In genomic region chr3:187022403-187023029, GRCh38 we compare ENCODE assay signal across 15 cellular contexts.
DNase-seq lines count a peak whose midpoint lies in the region; ATAC-seq, FAIRE-seq and TF ChIP-seq lines count a peak whose summit lies in the region.
"Had no signal": no experiment of that assay in that cellular context is flagged by ENCODE, and none has a peak within 500 bp of the region (broad histone marks: within the 10 kb centered on the region; RNA-seq: fewer than 3 reads in every experiment).

No MANE protein-coding gene starts in this region.

- TF ChIP-seq POLR2A in GM12878 (IDR thresholded peaks at IDR 0.05; ENCODE audit: low read depth, low read length), result no peak
- TF ChIP-seq POLR2A in spleen (IDR thresholded peaks at IDR 0.05), result no peak
- no peak for TF ChIP-seq POLR2A in stomach (IDR thresholded peaks at IDR 0.05)

- H2AFZ ChIP-seq in OCI-LY1 (ENCODE audit: low read length) (no peak overlapping the region), GM12878 (ENCODE audit: control insufficient read depth, low read depth, low read length) (no peak overlapping the region)

- RAD21 ChIA-PET in GM12878 (lab: Charles Lee; ENCODE audit: unreplicated experiment), result interaction anchor here (0.7 to 2.7 kb wide), 16 partner anchors 9 to 117 kb away, joined by 3 to 38 read pairs (median 5); partner anchors contain the start of gene RPL39L

- in situ Hi-C loops in GM12878 (cut with MboI), result no loop called here

- 0 out of 2 replicates have a peak, but pooled peaks cover 14% of the 10 kb centered on the region for H3F3A ChIP-seq in OCI-LY1 (ENCODE audit: insufficient read depth, low read length)

- H3K4me2 ChIP-seq in OCI-LY1 (ENCODE audit: low read length), result peak overlapping the region; percentile 91
- peak overlapping the region; percentile 92 for H3K4me2 ChIP-seq in GM12878 (ENCODE audit: control insufficient read depth, insufficient read depth)

- peaks cover 8% of the 10 kb centered on the region for H3K36me3 Mint-ChIP-seq in activated naive CD4-positive, alpha-beta T cell treated with anti-CD3 and anti-CD28 coated beads for 36 hours (ENCODE audit: low read depth)
- H3K36me3 Mint-ChIP-seq in activated naive CD4-positive, alpha-beta T cell treated with anti-CD3 and anti-CD28 coated beads, Interleukin-2, amount 50 U/mL, for 72 hours, result peaks cover 4 to 5% of the 10 kb centered on the region in 2 donors

- H3K27me3 ChIP-seq in OCI-LY1 (ENCODE audit: insufficient read depth, low read length), result no peaks in the 10 kb centered on the region
- H3K27me3 ChIP-seq in GM12878 (replicated peaks in 1 of 2; ENCODE audit: control insufficient read depth in 2 of 2, insufficient read depth in 2 of 2, low read length in 1 of 2), result no peaks in the 10 kb centered on the region
- H3K27me3 ChIP-seq in spleen (replicated peaks in 1 of 7), result no peaks in the 10 kb centered on the region
- H3K27me3 ChIP-seq in H7 (ENCODE audit: control insufficient read depth, insufficient read depth, low read length), result no peaks in the 10 kb centered on the region
- H3K27me3 ChIP-seq in stomach, result no peaks in the 10 kb centered on the region
- H3K27me3 ChIP-seq: MG63 had no signal

- H3K9me3 ChIP-seq in OCI-LY1 (ENCODE audit: low read length) (no peaks in the 10 kb centered on the region), GM12878 (replicated peaks; ENCODE audit: control insufficient read depth, insufficient read depth, low read length) (no peaks in the 10 kb centered on the region), spleen (peaks cover 0 to 3% (median 0%) of the 10 kb centered on the region in 8 donors), stomach (peaks cover 0 to 4% (median 0%) of the 10 kb centered on the region in 4 donors)
- H3K9me3 ChIP-seq: MG63 had no signal

- SMC1A ChIA-PET in GM12878 (lab: Charles Lee; ENCODE audit: uncharacterized antibody, unreplicated experiment), result interaction anchor here (1.0 to 4.1 kb wide), 15 partner anchors 9 to 90 kb away, joined by 3 to 56 read pairs (median 6); no protein-coding TSS in a partner anchor

- no TSS peak for BruUV-seq in GM12878 (replicated peaks; lab: Mats Ljungman, UMichigan)

- peaks cover 2% of the 10 kb centered on the region for H3K9me3 Mint-ChIP-seq in activated naive CD4-positive, alpha-beta T cell treated with anti-CD3 and anti-CD28 coated beads for 36 hours
- H3K9me3 Mint-ChIP-seq in activated naive CD4-positive, alpha-beta T cell treated with anti-CD3 and anti-CD28 coated beads, Interleukin-2, amount 50 U/mL, for 72 hours, result no peaks in the 10 kb centered on the region

- 2% methylated on average over 3 of the region's 3 CpGs for WGBS in GM12878 (ENCODE audit: insufficient coverage, insufficient replicate concordance, low lambda C conversion rate, missing lambda C conversion rate)
- WGBS in spleen, 5 donors, result 77 to 94% (median 83%) methylated on average over 3 of the region's 3 CpGs
- 87 to 96% (median 93%) methylated on average over 3 of the region's 3 CpGs for WGBS in stomach, 5 donors

- no peak for TF ChIP-seq RAD21 in GM12878 (IDR thresholded peaks at IDR 0.05; ENCODE audit: insufficient read depth, low read depth, low read length)

- no peaks in the 10 kb centered on the region for H3K27me3 Mint-ChIP-seq in activated naive CD4-positive, alpha-beta T cell treated with anti-CD3 and anti-CD28 coated beads for 36 hours (ENCODE audit: low read depth)

- CTCF ChIA-PET in activated naive CD4-positive, alpha-beta T cell treated with anti-CD3 and anti-CD28 coated beads for 36 hours (lab: Charles Lee), result interaction anchor here (0.9 kb wide), 1 partner anchor 174 kb away, joined by 5 read pairs; no protein-coding TSS in a partner anchor
- CTCF ChIA-PET in GM12878 (lab: Yijun Ruan, JAX), result interaction anchor here (1.0 to 2.0 kb wide), 8 partner anchors 9 to 174 kb away, joined by 3 to 6 read pairs (median 4); no protein-coding TSS in a partner anchor

- H3K4me3 ChIP-seq in OCI-LY1 (ENCODE audit: low read depth, low read length, poor library complexity, severe bottlenecking), result peak overlapping the region; percentile 75
- H3K4me3 ChIP-seq in GM12878, result peak overlapping the region; percentile 68
- peak overlapping the region in 7 of 8 donors; percentile 7 to 69 (median 35) for H3K4me3 ChIP-seq in spleen
- H3K4me3 ChIP-seq in H7 (ENCODE audit: insufficient read depth, low read depth, low read length), result no peak overlapping the region
- no peak overlapping the region for H3K4me3 ChIP-seq in stomach
- H3K4me3 ChIP-seq: MG63 had no signal

- H3K9me2 ChIP-seq in OCI-LY1 (ENCODE audit: low read depth, low read length), result no peaks in the 10 kb centered on the region

- TF ChIP-seq CTCF in OCI-LY1 (IDR thresholded peaks at IDR 0.05; ENCODE audit: low read length) (no peak), GM12878 (IDR thresholded peaks at IDR 0.05 in 2 of 3, conservative IDR thresholded peaks at IDR 0.05 in 1 of 3; ENCODE audit: control insufficient read depth in 2 of 3, extremely low read depth in 1 of 3, insufficient read depth in 1 of 3, low read depth in 3 of 3, low read length in 3 of 3) (no peak), spleen (IDR thresholded peaks at IDR 0.05 in 8 of 11, conservative IDR thresholded peaks at IDR 0.05 in 3 of 11) (no peak), stomach (IDR thresholded peaks at IDR 0.05) (no peak)

- peak overlapping the region; percentile 89 for H3K9ac ChIP-seq in OCI-LY1 (ENCODE audit: low read length)
- peak overlapping the region; percentile 85 for H3K9ac ChIP-seq in GM12878 (ENCODE audit: control insufficient read depth, insufficient read depth, low read length)

- peaks cover 95% of the 10 kb centered on the region for H3K4me1 ChIP-seq in OCI-LY1 (ENCODE audit: insufficient read depth, low read length, severe bottlenecking)
- H3K4me1 ChIP-seq in GM12878 (ENCODE audit: control insufficient read depth, insufficient read depth, low read length), result peaks cover 24% of the 10 kb centered on the region
- peaks cover 10 to 100% (median 59%) of the 10 kb centered on the region in 6 donors for H3K4me1 ChIP-seq in spleen
- H3K4me1 ChIP-seq in stomach, result peaks cover 0 to 19% (median 5%) of the 10 kb centered on the region in 4 donors

- DNase-seq in activated naive CD4-positive, alpha-beta T cell treated with anti-CD3 and anti-CD28 coated beads for 36 hours, result no peak
- DNase-seq in activated naive CD4-positive, alpha-beta T cell treated with anti-CD3 and anti-CD28 coated beads, Interleukin-2, amount 50 U/mL, for 72 hours (ENCODE audit: low spot score in 2 of 2), result no peak
- no peak for DNase-seq in GM12878 (ENCODE audit: low read depth, low spot score)
- no peak for DNase-seq in spleen
- no peak for DNase-seq in H7
- no peak for DNase-seq in stomach
- DNase-seq: ACHN, amniotic stem cell, MG63, midbrain, NCI-H2029 treated with DMSO at 0.1 percent for 48 hours, Right ventricle myocardium superior had no signal

- intact Hi-C loops in activated naive CD4-positive, alpha-beta T cell treated with anti-CD3 and anti-CD28 coated beads for 36 hours (cut with micrococcal nuclease), result no loop called here
- intact Hi-C loops in GM12878 (cut with micrococcal nuclease; ENCODE audit: unreplicated experiment), result loop anchor here (5.0 to 10.0 kb wide), 4 partner anchors 238 to 1088 kb away; partner anchors contain the start of genes EIF4A2, TBCCD1 and TRA2B
- intact Hi-C loops in spleen (cut with DNase I; ENCODE audit: low total_unique reads), result no loop called here
- intact Hi-C loops in stomach (cut with DNase I; ENCODE audit: low total_unique reads), result no loop called here

- peak overlapping the region; percentile 70 for H3K27ac Mint-ChIP-seq in activated naive CD4-positive, alpha-beta T cell treated with anti-CD3 and anti-CD28 coated beads for 36 hours
- H3K27ac Mint-ChIP-seq in activated naive CD4-positive, alpha-beta T cell treated with anti-CD3 and anti-CD28 coated beads, Interleukin-2, amount 50 U/mL, for 72 hours, result no peak overlapping the region

- POLR2A ChIA-PET in GM12878 (lab: Charles Lee), result interaction anchor here (0.6 to 10.2 kb wide), 7 partner anchors 9 to 452 kb away, joined by 3 to 137 read pairs (median 8); no protein-coding TSS in a partner anchor

- FAIRE-seq in GM12878 (lab: Jason Lieb, UNC), result no peak

- peak overlapping the region; percentile 96 for H3K27ac ChIP-seq in OCI-LY1 (ENCODE audit: low read depth, low read length, poor library complexity, severe bottlenecking)
- H3K27ac ChIP-seq in GM12878 (ENCODE audit: control insufficient read depth, insufficient read depth), result peak overlapping the region; percentile 94
- H3K27ac ChIP-seq in spleen, result peak overlapping the region; percentile 17 to 91 (median 74)
- no peak overlapping the region for H3K27ac ChIP-seq in stomach
- H3K27ac ChIP-seq: epithelial cell of prostate had no signal

- H3K4me1 Mint-ChIP-seq in activated naive CD4-positive, alpha-beta T cell treated with anti-CD3 and anti-CD28 coated beads for 36 hours (ENCODE audit: low read depth), result peaks cover 41% of the 10 kb centered on the region

- no peak for ATAC-seq in activated naive CD4-positive, alpha-beta T cell treated with anti-CD3 and anti-CD28 coated beads, Interleukin-2, amount 50 U/mL, for 72 hours
- ATAC-seq in GM12878 (peak; percentile 1), HG03139 (IDR thresholded peaks at IDR 0.05; ENCODE audit: unreplicated experiment) (no peak)

- H4K20me1 ChIP-seq in OCI-LY1 (ENCODE audit: insufficient read depth, low read length) (no peaks in the 10 kb centered on the region), GM12878 (ENCODE audit: control insufficient read depth, insufficient read depth) (no peaks in the 10 kb centered on the region)

- TF ChIP-seq EP300 in GM12878 (IDR thresholded peaks at IDR 0.05; ENCODE audit: borderline replicate concordance in 1 of 2, control insufficient read depth in 1 of 2, low read depth in 2 of 2, low read length in 2 of 2) (no peak), stomach (IDR thresholded peaks at IDR 0.05) (no peak)

- H3K79me2 ChIP-seq in OCI-LY1 (ENCODE audit: insufficient read depth, low read length) (peaks cover 33% of the 10 kb centered on the region), GM12878 (ENCODE audit: control insufficient read depth, insufficient read depth, low read length) (peaks cover 86% of the 10 kb centered on the region)

- H3K4me3 Mint-ChIP-seq in activated naive CD4-positive, alpha-beta T cell treated with anti-CD3 and anti-CD28 coated beads for 36 hours, result no peak overlapping the region

- H3K36me3 ChIP-seq in OCI-LY1 (ENCODE audit: insufficient read depth, low read length), result peaks cover 26% of the 10 kb centered on the region
- peaks cover 0 to 7% of the 10 kb centered on the region in 2 experiments; a peak in 1 of 4 replicates for H3K36me3 ChIP-seq in GM12878 (ENCODE audit: control insufficient read depth in 2 of 2, insufficient read depth in 2 of 2, low read length in 1 of 2)
- peaks cover 0 to 20% (median 0%) of the 10 kb centered on the region in 6 donors for H3K36me3 ChIP-seq in spleen
- H3K36me3 ChIP-seq in H7 (replicated peaks; ENCODE audit: control insufficient read depth, insufficient read depth, low read length), result no peaks in the 10 kb centered on the region; the same call in 1 of the 2 replicates
- H3K36me3 ChIP-seq in stomach, result no peaks in the 10 kb centered on the region
- H3K36me3 ChIP-seq: MG63 had no signal

TF ChIP-seq in GM12878, 131 proteins besides CTCF, POLR2A, EP300 and RAD21 (continues in another document):
- TF ChIP-seq ZNF24 (IDR thresholded peaks at IDR 0.05), result no peak

Comparison
In these comparisons a context has a peak if more than half of its experiments do, and no peak if none do; other contexts are left out.
1. H3K27ac ChIP-seq: peak in OCI-LY1 (single experiment), GM12878 (single experiment) and spleen (8 of 8); none in stomach (0 of 5).
2. H3K4me3 ChIP-seq: peak in OCI-LY1 (single experiment), GM12878 (single experiment) and spleen (7 of 8); none in H7 (single experiment) and stomach (0 of 4).